ENCODE assay signal across 10 cellular contexts in genomic region chr9:71763752-71764332, GRCh38. TPM values are rescaled to one million over a fixed set of nuclear protein-coding genes. Genes with fewer than 3 reads are reported as not detected.
A peak's percentile ranks its signal among the peaks of the same experiment; 100 is the strongest.
DNase-seq lines count a peak whose midpoint lies in the region; ATAC-seq and TF ChIP-seq lines count a peak whose summit lies in the region.
"Had no signal": no experiment of that assay in that cellular context is flagged by ENCODE, and none has a peak within 500 bp of the region (broad histone marks: within the 10 kb centered on the region; RNA-seq: fewer than 3 reads in every experiment).

No MANE protein-coding gene starts in this region.

- no peak for TF ChIP-seq CTCF in CD4-positive, alpha-beta T cell (IDR thresholded peaks at IDR 0.05)
- TF ChIP-seq CTCF in PC-9 (conservative IDR thresholded peaks at IDR 0.05) (no peak), natural killer cell (IDR thresholded peaks at IDR 0.05) (no peak)

- ATAC-seq in CD4-positive, alpha-beta T cell (ENCODE audit: poor library complexity) = no peak
- ATAC-seq in natural killer cell = no peak
- no peak for ATAC-seq in GM21528 (IDR thresholded peaks at IDR 0.05; ENCODE audit: low FRiP score, unreplicated experiment)
- ATAC-seq in HG02938 (IDR thresholded peaks at IDR 0.05; ENCODE audit: unreplicated experiment) = no peak
- ATAC-seq in GM18861 (IDR thresholded peaks at IDR 0.05; ENCODE audit: unreplicated experiment) = no peak

- peak overlapping the region; percentile 67 for H3K4me3 Mint-ChIP-seq in CD4-positive, alpha-beta T cell
- peak overlapping the region; percentile 55 for H3K4me3 Mint-ChIP-seq in natural killer cell

- H4K20me1 ChIP-seq in PC-9 (ENCODE audit: insufficient read depth) = peaks cover 30% of the 10 kb centered on the region

- H3K27ac ChIP-seq in CD4-positive, alpha-beta T cell (ENCODE audit: low read depth, low read length) = no peak overlapping the region
- peak overlapping the region; percentile 38 for H3K27ac ChIP-seq in PC-9
- H3K27ac ChIP-seq in ectodermal cell (ENCODE audit: insufficient read depth, low read depth, low read length, poor library complexity, severe bottlenecking) = no peak overlapping the region
- H3K27ac ChIP-seq: prostate gland had no signal

- H3K9me3 Mint-ChIP-seq in CD4-positive, alpha-beta T cell = no peaks in the 10 kb centered on the region
- H3K9me3 Mint-ChIP-seq in natural killer cell = no peaks in the 10 kb centered on the region

- H2AFZ ChIP-seq in PC-9 = no peak overlapping the region

- H3K4me1 ChIP-seq in PC-9 (replicated peaks; ENCODE audit: insufficient read depth) (peaks cover 71% of the 10 kb centered on the region), ectodermal cell (ENCODE audit: control insufficient read depth, insufficient read depth, low read length) (peaks cover 33% of the 10 kb centered on the region)

- H3K36me3 ChIP-seq in PC-9 (ENCODE audit: low read depth) (no peaks in the 10 kb centered on the region), ectodermal cell (ENCODE audit: control insufficient read depth, insufficient read depth, low read length) (no peaks in the 10 kb centered on the region)
- H3K36me3 ChIP-seq: prostate gland had no signal

- H3K27me3 ChIP-seq in CD4-positive, alpha-beta T cell (ENCODE audit: control insufficient read depth, insufficient read depth, low read length) = no peaks in the 10 kb centered on the region
- H3K27me3 ChIP-seq in PC-9 (ENCODE audit: insufficient read depth, low read depth) = no peaks in the 10 kb centered on the region
- no peaks in the 10 kb centered on the region for H3K27me3 ChIP-seq in ectodermal cell (ENCODE audit: control insufficient read depth, insufficient read depth, low read length, poor library complexity, severe bottlenecking)

- H3K4me2 ChIP-seq in PC-9 = peak overlapping the region; percentile 84

- BruUV-seq in PC-9 (replicated peaks; lab: Mats Ljungman, UMichigan) = no TSS peak

- CTCF ChIA-PET in CD4-positive, alpha-beta T cell (lab: Charles Lee) = interaction anchor here (5.8 kb wide), 1 partner anchor 19 kb away, joined by 34 read pairs; no protein-coding TSS in a partner anchor
- CTCF ChIA-PET in PC-9 (lab: Charles Lee) = interaction anchor here (0.6 kb wide), 1 partner anchor 611 kb away, joined by 10 read pairs; no protein-coding TSS in a partner anchor

- H3K4me1 Mint-ChIP-seq in CD4-positive, alpha-beta T cell (ENCODE audit: low read depth) = peaks cover 78% of the 10 kb centered on the region
- H3K4me1 Mint-ChIP-seq in natural killer cell = peaks cover 83 to 84% of the 10 kb centered on the region in 2 donors

- H3K9me2 ChIP-seq in PC-9 (ENCODE audit: insufficient read depth) = no peaks in the 10 kb centered on the region

- H3K27ac Mint-ChIP-seq in CD4-positive, alpha-beta T cell = peak overlapping the region; percentile 94
- H3K27ac Mint-ChIP-seq in natural killer cell = peak overlapping the region; percentile 88 to 94

- H3K9me3 ChIP-seq in CD4-positive, alpha-beta T cell (ENCODE audit: control insufficient read depth, low read length) = no peaks in the 10 kb centered on the region
- H3K9me3 ChIP-seq in PC-9 (ENCODE audit: insufficient read depth, low read depth) = no peaks in the 10 kb centered on the region
- H3K9me3 ChIP-seq in ectodermal cell (ENCODE audit: control insufficient read depth, low read length) = no peaks in the 10 kb centered on the region
- H3K9me3 ChIP-seq: prostate gland had no signal

- POLR2A ChIA-PET in CD4-positive, alpha-beta T cell (lab: Charles Lee) = interaction anchor here (0.6 to 1.7 kb wide), 2 partner anchors 10 to 19 kb away, joined by 3 to 9 read pairs; no protein-coding TSS in a partner anchor
- POLR2A ChIA-PET in PC-9 (lab: Charles Lee; ENCODE audit: unreplicated experiment) = no interaction called here

- peaks cover 87% of the 10 kb centered on the region for H3K79me2 ChIP-seq in PC-9 (ENCODE audit: low read depth)

- intact Hi-C loops in CD4-positive, alpha-beta T cell (cut with DNase I, micrococcal nuclease) = loop anchor here (10.0 kb wide), 2 partner anchors 601 to 761 kb away; partner anchors contain the start of genes ZFAND5 (in 2 of the 2) and TMC1 (in 1 of the 2)
- intact Hi-C loops in PC-9 (cut with micrococcal nuclease; ENCODE audit: unreplicated experiment) (loop anchor here (10.0 kb wide), 1 partner anchor 269 kb away; no protein-coding TSS in a partner anchor), natural killer cell (cut with micrococcal nuclease) (loop anchor here (10.0 kb wide), 1 partner anchor 49 kb away; no protein-coding TSS in a partner anchor)

- no peak for DNase-seq in CD4-positive, alpha-beta T cell
- DNase-seq in PC-9 (peak in 1 of 2 experiments; percentile 46), natural killer cell (no peak), NCI-H2227 treated with DMSO at 0.1 percent for 48 hours (lab: John Stamatoyannopoulos, UW) (no peak)
- DNase-seq: NCI-H1436 treated with DMSO at 0.1 percent for 48 hours had no signal

- no peaks in the 10 kb centered on the region for H3K27me3 Mint-ChIP-seq in CD4-positive, alpha-beta T cell
- no peaks in the 10 kb centered on the region for H3K27me3 Mint-ChIP-seq in natural killer cell (ENCODE audit: low read depth in 2 of 2)

- H3K4me3 ChIP-seq in PC-9 (peak overlapping the region; percentile 20; the same call in 1 of the 2 replicates), ectodermal cell (ENCODE audit: insufficient read depth, low read depth, low read length) (peak overlapping the region; percentile 91)
- H3K4me3 ChIP-seq: prostate gland had no signal

- peaks cover 19% of the 10 kb centered on the region for H3K36me3 Mint-ChIP-seq in CD4-positive, alpha-beta T cell (ENCODE audit: low read depth)
- H3K36me3 Mint-ChIP-seq in natural killer cell = no peaks in the 10 kb centered on the region

- peaks cover 22% of the 10 kb centered on the region for H3F3A ChIP-seq in PC-9 (ENCODE audit: insufficient read depth, low read depth)

RNA-seq across cellular contexts. Expression of gene CEMIP2, which starts 4.5 kb away (rescaled TPM):
- total RNA-seq in CD4-positive, alpha-beta T cell = 100 to 1,000 TPM; 301 to 305 TPM
- total RNA-seq in PC-9 (2021) (60.7 and 77.0 TPM in 2 replicates), natural killer cell (100 to 1,000 TPM; 204 to 326 (median 230) TPM)
- 175 TPM for polyA plus RNA-seq in ectodermal cell (2013, experiment 1 of 4)
- 268 TPM for polyA plus RNA-seq in ectodermal cell (2013, experiment 2 of 4)
- 178 TPM for polyA plus RNA-seq in ectodermal cell (2013, experiment 3 of 4)
- 214 TPM for polyA plus RNA-seq in ectodermal cell (2013, experiment 4 of 4)
